ENCODE assay signal across 21 cellular contexts in genomic region chr14:65774041-65774440, GRCh38.
DNase-seq lines count a peak whose midpoint lies in the region; ATAC-seq, FAIRE-seq and TF ChIP-seq lines count a peak whose summit lies in the region.
"Had no signal": no experiment of that assay in that cellular context is flagged by ENCODE, and none has a peak within 500 bp of the region (broad histone marks: within the 10 kb centered on the region; RNA-seq: fewer than 3 reads in every experiment).

No MANE protein-coding gene starts in this region.

- H3K27me3 ChIP-seq in colonic mucosa (no peaks in the 10 kb centered on the region), small intestine (ENCODE audit: control insufficient read depth in 2 of 2, insufficient read depth in 2 of 2, low read length in 2 of 2) (no peaks in the 10 kb centered on the region), uterus (no peaks in the 10 kb centered on the region)
- H3K27me3 ChIP-seq: BLaER1 had no signal

- H3K4me3 ChIP-seq in colonic mucosa (no peak overlapping the region), mucosa of descending colon (no peak overlapping the region), small intestine (ENCODE audit: low read depth in 1 of 2, low read length in 2 of 2) (no peak overlapping the region), uterus (no peak overlapping the region)
- H3K4me3 ChIP-seq: BLaER1, GM23248 had no signal

- H3K4me1 ChIP-seq in colonic mucosa, result peaks cover 5% of the 10 kb centered on the region
- peaks cover 17% of the 10 kb centered on the region for H3K4me1 ChIP-seq in mucosa of descending colon (ENCODE audit: low read depth)
- H3K4me1 ChIP-seq in small intestine (ENCODE audit: control insufficient read depth in 2 of 2, insufficient read depth in 1 of 2, low read depth in 1 of 2, low read length in 1 of 2), result peaks cover 3% of the 10 kb centered on the region in 2 donors
- H3K4me1 ChIP-seq in uterus, result no peaks in the 10 kb centered on the region
- H3K4me1 ChIP-seq: BLaER1 had no signal

- TF ChIP-seq CTCF in C4-2B (conservative IDR thresholded peaks at IDR 0.05) (no peak), colonic mucosa (IDR thresholded peaks at IDR 0.05) (no peak), mucosa of descending colon (IDR thresholded peaks at IDR 0.05) (no peak), uterus (IDR thresholded peaks at IDR 0.05) (no peak)

- no peak for DNase-seq in colonic mucosa
- no peak for DNase-seq in mucosa of descending colon
- DNase-seq in small intestine, result peak; percentile 43
- DNase-seq in uterus, result no peak
- no peak for DNase-seq in DMS153 (lab: John Stamatoyannopoulos, UW)
- DNase-seq: CD4-positive, alpha-beta T cell; CD8-positive, alpha-beta memory T cell; DND-41; GM23248; H7; HCEC 1CT had no signal

- peak; percentile 15 for ATAC-seq in mucosa of descending colon
- ATAC-seq in GM18517 (IDR thresholded peaks at IDR 0.05; ENCODE audit: unreplicated experiment), result no peak
- no peak for ATAC-seq in HG02678 (IDR thresholded peaks at IDR 0.05; ENCODE audit: unreplicated experiment)

- FAIRE-seq in small intestine (lab: Jason Lieb, UNC), result no peak
- FAIRE-seq: A204.1, G401.6, GM12892, GM19239, H1 had no signal

- TF ChIP-seq POLR2A in uterus (IDR thresholded peaks at IDR 0.05), result no peak

- peak overlapping the region in 1 of 2 donors; percentile 75 for H3K9ac ChIP-seq in colonic mucosa (ENCODE audit: low read depth in 2 of 2, low read length in 2 of 2)
- H3K9ac ChIP-seq: BLaER1, GM23248 had no signal

- intact Hi-C loops in colonic mucosa (cut with DNase I), result no loop called here
- intact Hi-C loops in mucosa of descending colon (cut with DNase I, micrococcal nuclease), result no loop called here
- intact Hi-C loops in uterus (cut with DNase I; ENCODE audit: low total_unique reads), result no loop called here

- H3K9me3 ChIP-seq in colonic mucosa, result no peaks in the 10 kb centered on the region
- H3K9me3 ChIP-seq in mucosa of descending colon, result no peaks in the 10 kb centered on the region
- H3K9me3 ChIP-seq in small intestine (ENCODE audit: control insufficient read depth, low read depth), result no peaks in the 10 kb centered on the region
- H3K9me3 ChIP-seq in uterus, result no peaks in the 10 kb centered on the region
- H3K9me3 ChIP-seq: BLaER1 had no signal

- H3K36me3 ChIP-seq in colonic mucosa (no peaks in the 10 kb centered on the region), mucosa of descending colon (ENCODE audit: low read depth) (no peaks in the 10 kb centered on the region), small intestine (ENCODE audit: control insufficient read depth in 2 of 2, insufficient read depth in 2 of 2, low read length in 2 of 2) (no peaks in the 10 kb centered on the region), uterus (no peaks in the 10 kb centered on the region)
- H3K36me3 ChIP-seq: BLaER1 had no signal

- WGBS in small intestine, 3 donors, result 26 to 65% (median 38%) methylated on average over 1 of the region's 1 CpG

- H3K27ac ChIP-seq in C4-2B (peak overlapping the region; percentile 85; the same call in 1 of the 2 replicates), colonic mucosa (peak overlapping the region; percentile 61), small intestine (ENCODE audit: low read depth in 1 of 2, low read length in 1 of 2) (no peak overlapping the region), uterus (no peak overlapping the region)
- H3K27ac ChIP-seq: 22Rv1, BLaER1, GM23248 had no signal

Comparison
In these comparisons a context has a peak if more than half of its experiments do, and no peak if none do; other contexts are left out.
1. H3K27ac ChIP-seq: peak in C4-2B (single experiment) and colonic mucosa (single experiment); none in small intestine (0 of 2) and uterus (0 of 2).